In genomic region chr12:14514154-14514842, GRCh38 we compare ENCODE assay signal across 8 cellular contexts. TPM values are rescaled to one million over a fixed set of nuclear protein-coding genes. Genes with fewer than 3 reads are reported as not detected.
A peak's percentile ranks its signal among the peaks of the same experiment; 100 is the strongest.
DNase-seq lines count a peak whose midpoint lies in the region; ATAC-seq and TF ChIP-seq lines count a peak whose summit lies in the region.

No MANE protein-coding gene starts in this region.

- peak in 8 of 9 donors; percentile 26 to 64 (median 51) for TF ChIP-seq CTCF in heart right ventricle (IDR thresholded peaks at IDR 0.05)
- peak; percentile 52 to 60 for TF ChIP-seq CTCF in suprapubic skin (IDR thresholded peaks at IDR 0.05)

- H3K4me1 ChIP-seq in SJCRH30 (no peaks in the 10 kb centered on the region), heart right ventricle (no peaks in the 10 kb centered on the region), suprapubic skin (peaks cover 11% of the 10 kb centered on the region)

- DNase-seq in DMS79 (lab: John Stamatoyannopoulos, UW) (peak; percentile 36), KBM-7 (peak; percentile 55), SJCRH30 (peak; percentile 11 to 42), heart right ventricle (peak in 1 of 2 donors; percentile 38), suprapubic skin (ENCODE audit: low spot score in 2 of 2) (no peak), amygdala (lab: John Stamatoyannopoulos, UW) (no peak), activated T-cell treated with anti-CD3 and anti-CD28 coated beads for 4 hours (no peak)
- DNase-seq in activated naive CD4-positive, alpha-beta T cell treated with Interleukin-2 at 50 U/mL for 16 hours = no peak

- WGBS in heart right ventricle, 2 donors = 43 to 51% methylated on average over 4 of the region's 4 CpGs
- WGBS in suprapubic skin = 22% methylated on average over 4 of the region's 4 CpGs

- ATAC-seq in heart right ventricle = peak in 6 of 8 donors; percentile 34 to 75 (median 52)

- intact Hi-C loops in heart right ventricle (cut with DNase I) = loop anchor here in 6 of 10 donors (2.0 to 10.0 kb wide), 7 partner anchors 103 to 161 kb away; no protein-coding TSS in a partner anchor

- in situ Hi-C loops in KBM-7 (cut with MboI; ENCODE audit: low pct_unique_long_range_greater_than_20kb, low sequenced_read_pairs) = no loop called here

- no peak overlapping the region for H3K27ac ChIP-seq in SJCRH30
- H3K27ac ChIP-seq in heart right ventricle = no peak overlapping the region
- H3K27ac ChIP-seq in suprapubic skin = peak overlapping the region; percentile 83

- H3K27me3 ChIP-seq in SJCRH30 = no peaks in the 10 kb centered on the region
- H3K27me3 ChIP-seq in heart right ventricle = no peaks in the 10 kb centered on the region
- no peaks in the 10 kb centered on the region for H3K27me3 ChIP-seq in suprapubic skin

- no peak overlapping the region for H3K4me3 ChIP-seq in SJCRH30
- H3K4me3 ChIP-seq in heart right ventricle = no peak overlapping the region
- no peak overlapping the region for H3K4me3 ChIP-seq in suprapubic skin

- TF ChIP-seq EP300 in suprapubic skin (IDR thresholded peaks at IDR 0.05) = no peak

- no peaks in the 10 kb centered on the region for H3K36me3 ChIP-seq in SJCRH30
- peaks cover 0 to 27% (median 0%) of the 10 kb centered on the region in 9 donors for H3K36me3 ChIP-seq in heart right ventricle
- no peaks in the 10 kb centered on the region for H3K36me3 ChIP-seq in suprapubic skin

- no peaks in the 10 kb centered on the region for H3K9me3 ChIP-seq in SJCRH30 (replicated peaks)
- no peaks in the 10 kb centered on the region for H3K9me3 ChIP-seq in heart right ventricle
- H3K9me3 ChIP-seq in suprapubic skin = no peaks in the 10 kb centered on the region

- no peak for TF ChIP-seq POLR2A in suprapubic skin (IDR thresholded peaks at IDR 0.05)

RNA-seq across cellular contexts. Expression of gene PLBD1, which starts 53.4 kb away (rescaled TPM):
- total RNA-seq in SJCRH30 (2014; rRNA removed; shearing (Covaris generic)) = not detected in 2 replicates
- total RNA-seq in heart right ventricle = 10 to 100 TPM; 19.4 to 45.1 (median 30.1) TPM
- 10 to 100 TPM in 1 of 2 donors, 1 to 10 TPM in 1; 6.4 to 10.9 TPM for polyA plus RNA-seq in heart right ventricle
- total RNA-seq in suprapubic skin = 10 to 100 TPM; 10.6 to 22.0 (median 18.1) TPM

Comparison
In these comparisons a context has a peak if more than half of its experiments do, and no peak if none do; other contexts are left out.
1. DNase-seq: peak in DMS79 (single experiment), KBM-7 (single experiment) and SJCRH30 (2 of 2); none in suprapubic skin (0 of 2), amygdala (0 of 56), activated T-cell treated with anti-CD3 and anti-CD28 coated beads for 4 hours (single experiment) and activated naive CD4-positive, alpha-beta T cell treated with Interleukin-2 at 50 U/mL for 16 hours (single experiment).
2. RNA of gene PLBD1, which starts 53.4 kb away (total RNA-seq): 19.4 to 45.1 TPM in heart right ventricle and 10.6 to 22.0 TPM in suprapubic skin; not detected in SJCRH30; every median in the first group is over 10 times any median in the second.